ENCODE assay signal across 14 cellular contexts in the genomic region with DNA sequence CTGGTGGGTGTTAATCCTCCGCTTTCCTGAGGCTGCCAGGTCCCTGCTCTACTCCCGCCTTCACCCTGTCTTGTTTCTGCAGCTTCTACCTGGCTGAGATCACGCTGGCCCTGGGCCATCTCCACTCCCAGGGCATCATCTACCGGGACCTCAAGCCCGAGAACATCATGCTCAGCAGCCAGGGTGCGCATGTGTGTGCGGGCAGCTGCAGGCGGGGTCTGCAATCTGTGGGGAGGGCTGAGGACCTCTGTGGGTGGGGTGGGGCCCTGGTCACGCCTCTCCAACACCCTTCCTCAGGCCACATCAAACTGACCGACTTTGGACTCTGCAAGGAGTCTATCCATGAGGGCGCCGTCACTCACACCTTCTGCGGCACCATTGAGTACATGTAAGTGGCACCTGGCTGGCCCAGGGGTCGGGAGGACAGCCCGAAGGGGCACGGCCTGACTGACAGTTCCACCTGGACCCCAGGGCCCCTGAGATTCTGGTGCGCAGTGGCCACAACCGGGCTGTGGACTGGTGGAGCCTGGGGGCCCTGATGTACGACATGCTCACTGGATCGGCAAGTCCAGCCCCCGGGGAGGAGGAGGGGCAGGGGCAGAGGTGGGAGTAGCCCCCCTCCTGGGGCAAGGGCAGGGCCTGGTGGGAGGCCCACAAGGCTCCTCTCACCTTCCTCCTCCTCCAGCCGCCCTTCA. TPM values are rescaled to one million over a fixed set of nuclear protein-coding genes. Genes with fewer than 3 reads are reported as not detected.
DNase-seq lines count a peak whose midpoint lies in the region; ATAC-seq and TF ChIP-seq lines count a peak whose summit lies in the region.
"Had no signal": no experiment of that assay in that cellular context is flagged by ENCODE, and none has a peak within 500 bp of the region (broad histone marks: within the 10 kb centered on the region; RNA-seq: fewer than 3 reads in every experiment).

No MANE protein-coding gene starts in this region.

- peak overlapping the region; percentile 58 for H3K27ac Mint-ChIP-seq in activated CD4-positive, alpha-beta T cell treated with anti-CD3 and anti-CD28 coated beads, Interleukin-2, amount 10 ng/mL, durations not matched to agents 24 days and 14 days
- H3K27ac Mint-ChIP-seq in naive thymus-derived CD8-positive, alpha-beta T cell, result peak overlapping the region in 9 of 10 donors; percentile 37 to 97 (median 89)

- intact Hi-C loops in activated CD4-positive, alpha-beta T cell treated with anti-CD3 and anti-CD28 coated beads, Interleukin-2, amount 10 ng/mL, durations not matched to agents 24 days and 14 days (cut with micrococcal nuclease), result no loop called here

- peaks cover 25% of the 10 kb centered on the region for H3K4me1 Mint-ChIP-seq in activated CD4-positive, alpha-beta T cell treated with anti-CD3 and anti-CD28 coated beads, Interleukin-2, amount 10 ng/mL, durations not matched to agents 24 days and 14 days
- peaks cover 20 to 79% (median 61%) of the 10 kb centered on the region in 4 donors for H3K4me1 Mint-ChIP-seq in naive thymus-derived CD8-positive, alpha-beta T cell

- no peaks in the 10 kb centered on the region for H3K27me3 Mint-ChIP-seq in activated CD4-positive, alpha-beta T cell treated with anti-CD3 and anti-CD28 coated beads, Interleukin-2, amount 10 ng/mL, durations not matched to agents 24 days and 14 days
- H3K27me3 Mint-ChIP-seq in naive thymus-derived CD8-positive, alpha-beta T cell, result no peaks in the 10 kb centered on the region

- CTCF ChIA-PET in RWPE1 (lab: Yijun Ruan, JAX), result interaction anchor here (0.5 to 0.6 kb wide), 2 partner anchors 11 to 32 kb away, joined by 3 to 4 read pairs; no protein-coding TSS in a partner anchor

- no peak overlapping the region for H3K4me3 Mint-ChIP-seq in activated CD4-positive, alpha-beta T cell treated with anti-CD3 and anti-CD28 coated beads, Interleukin-2, amount 10 ng/mL, durations not matched to agents 24 days and 14 days
- H3K4me3 Mint-ChIP-seq in naive thymus-derived CD8-positive, alpha-beta T cell, result peak overlapping the region in 5 of 10 donors; percentile 22 to 96 (median 24)

- DNase-seq in activated CD4-positive, alpha-beta T cell treated with anti-CD3 and anti-CD28 coated beads, Interleukin-2, amount 10 ng/mL, durations not matched to agents 24 days and 14 days, result no peak
- DNase-seq in activated CD4-positive, alpha-beta T cell treated with anti-CD3 and anti-CD28 coated beads, Interleukin-2, amount 50 U/mL, for 48 hours, result no peak
- DNase-seq in RWPE1 (ENCODE audit: low spot score) (no peak), GM03348 (ENCODE audit: low spot score) (no peak)
- no peak for DNase-seq in naive thymus-derived CD8-positive, alpha-beta T cell
- DNase-seq: mammary epithelial cell, NCI-H1105, OCI-M1 had no signal

- no peaks in the 10 kb centered on the region for H3K9me3 Mint-ChIP-seq in activated CD4-positive, alpha-beta T cell treated with anti-CD3 and anti-CD28 coated beads, Interleukin-2, amount 10 ng/mL, durations not matched to agents 24 days and 14 days
- no peaks in the 10 kb centered on the region for H3K9me3 Mint-ChIP-seq in naive thymus-derived CD8-positive, alpha-beta T cell

- POLR2A ChIA-PET in RWPE1 (lab: Yijun Ruan, JAX; ENCODE audit: low non-redundant PET), result no interaction called here
- POLR2A ChIA-PET in naive thymus-derived CD8-positive, alpha-beta T cell (lab: Charles Lee), result interaction anchor here (0.7 to 31.8 kb wide), 11 partner anchors 8 to 73 kb away, joined by 3 to 2390 read pairs (median 5); a partner anchor contains a TSS

- H3K36me3 Mint-ChIP-seq in activated CD4-positive, alpha-beta T cell treated with anti-CD3 and anti-CD28 coated beads, Interleukin-2, amount 10 ng/mL, durations not matched to agents 24 days and 14 days (ENCODE audit: low read depth), result peaks cover 46% of the 10 kb centered on the region
- H3K36me3 Mint-ChIP-seq in naive thymus-derived CD8-positive, alpha-beta T cell, result peaks cover 0 to 38% (median 4%) of the 10 kb centered on the region in 3 donors

- ATAC-seq in naive thymus-derived CD8-positive, alpha-beta T cell, result no peak
- no peak for ATAC-seq in HG02938 (IDR thresholded peaks at IDR 0.05; ENCODE audit: unreplicated experiment)
- ATAC-seq: A549 had no signal

- TF ChIP-seq CTCF in RWPE1 (conservative IDR thresholded peaks at IDR 0.05; ENCODE audit: low read depth), result no peak

- peak overlapping the region; percentile 87 for H3K27ac ChIP-seq in RWPE1
- H3K27ac ChIP-seq: A549, ascending aorta, upper lobe of left lung had no signal

RNA-seq across cellular contexts. Expression of a gene that starts 4.5 kb away (rescaled TPM):
- total RNA-seq in activated CD4-positive, alpha-beta T cell treated with anti-CD3 and anti-CD28 coated beads, Interleukin-2, amount 10 ng/mL, durations not matched to agents 24 days and 14 days, result 79.3 and 83.1 TPM in 2 replicates
- 10 to 100 TPM; 80.9 to 82.8 TPM for total RNA-seq in naive thymus-derived CD8-positive, alpha-beta T cell
- 10 to 100 TPM; 41.9 to 45.9 (median 43.2) TPM for polyA plus RNA-seq in naive thymus-derived CD8-positive, alpha-beta T cell

RNA-seq across cellular contexts. Expression of a gene that starts 4.7 kb away (rescaled TPM):
- 85.1 and 90.3 TPM in 2 replicates for total RNA-seq in activated CD4-positive, alpha-beta T cell treated with anti-CD3 and anti-CD28 coated beads, Interleukin-2, amount 10 ng/mL, durations not matched to agents 24 days and 14 days
- total RNA-seq in naive thymus-derived CD8-positive, alpha-beta T cell, result 100 to 1,000 TPM; 212 to 215 TPM
- 100 to 1,000 TPM; 647 to 717 (median 686) TPM for polyA plus RNA-seq in naive thymus-derived CD8-positive, alpha-beta T cell
- total RNA-seq: dermis microvascular lymphatic vessel endothelial cell had no signal

RNA-seq across cellular contexts. Expression of a gene that starts 10.5 kb away (rescaled TPM):
- total RNA-seq in activated CD4-positive, alpha-beta T cell treated with anti-CD3 and anti-CD28 coated beads, Interleukin-2, amount 10 ng/mL, durations not matched to agents 24 days and 14 days, result 251 and 259 TPM in 2 replicates
- 10 to 100 TPM; 21.2 to 22.3 TPM for total RNA-seq in naive thymus-derived CD8-positive, alpha-beta T cell
- 10 to 100 TPM in 1 of 3 donors, 1 to 10 TPM in 2; 9.2 to 12.6 (median 9.8) TPM for polyA plus RNA-seq in naive thymus-derived CD8-positive, alpha-beta T cell

RNA-seq across cellular contexts. Expression of a gene that starts 17.3 kb away (rescaled TPM):
- total RNA-seq in activated CD4-positive, alpha-beta T cell treated with anti-CD3 and anti-CD28 coated beads, Interleukin-2, amount 10 ng/mL, durations not matched to agents 24 days and 14 days, result 0.77 and 0.83 TPM in 2 replicates
- 10 to 100 TPM; 18.5 to 21.2 TPM for total RNA-seq in naive thymus-derived CD8-positive, alpha-beta T cell
- polyA plus RNA-seq in naive thymus-derived CD8-positive, alpha-beta T cell, result 1 to 10 TPM; 2.2 to 3.7 (median 2.3) TPM

RNA-seq across cellular contexts. Expression of a gene that starts 19.7 kb away (rescaled TPM):
- total RNA-seq in activated CD4-positive, alpha-beta T cell treated with anti-CD3 and anti-CD28 coated beads, Interleukin-2, amount 10 ng/mL, durations not matched to agents 24 days and 14 days, result not detected in 2 replicates
- total RNA-seq in naive thymus-derived CD8-positive, alpha-beta T cell, result not detected
- polyA plus RNA-seq in naive thymus-derived CD8-positive, alpha-beta T cell, result 1 to 10 TPM in 1 of 3 donors, under 1 TPM in 2; 0.20 to 1.2 (median 0.86) TPM
- total RNA-seq: ascending aorta, dermis microvascular lymphatic vessel endothelial cell, mammary epithelial cell, osteocyte, upper lobe of left lung had no signal
- polyA plus RNA-seq: A549, mammary epithelial cell had no signal

Comparison
In these comparisons a context has a peak if more than half of its experiments do, and no peak if none do; other contexts are left out.
1. RNA of a gene that starts 10.5 kb away (total RNA-seq): 251 to 259 TPM in activated CD4-positive, alpha-beta T cell treated with anti-CD3 and anti-CD28 coated beads, Interleukin-2, amount 10 ng/mL, durations not matched to agents 24 days and 14 days; 21.2 to 22.3 TPM in naive thymus-derived CD8-positive, alpha-beta T cell; every median in the first group is over 10 times any median in the second.